In the genomic region with DNA sequence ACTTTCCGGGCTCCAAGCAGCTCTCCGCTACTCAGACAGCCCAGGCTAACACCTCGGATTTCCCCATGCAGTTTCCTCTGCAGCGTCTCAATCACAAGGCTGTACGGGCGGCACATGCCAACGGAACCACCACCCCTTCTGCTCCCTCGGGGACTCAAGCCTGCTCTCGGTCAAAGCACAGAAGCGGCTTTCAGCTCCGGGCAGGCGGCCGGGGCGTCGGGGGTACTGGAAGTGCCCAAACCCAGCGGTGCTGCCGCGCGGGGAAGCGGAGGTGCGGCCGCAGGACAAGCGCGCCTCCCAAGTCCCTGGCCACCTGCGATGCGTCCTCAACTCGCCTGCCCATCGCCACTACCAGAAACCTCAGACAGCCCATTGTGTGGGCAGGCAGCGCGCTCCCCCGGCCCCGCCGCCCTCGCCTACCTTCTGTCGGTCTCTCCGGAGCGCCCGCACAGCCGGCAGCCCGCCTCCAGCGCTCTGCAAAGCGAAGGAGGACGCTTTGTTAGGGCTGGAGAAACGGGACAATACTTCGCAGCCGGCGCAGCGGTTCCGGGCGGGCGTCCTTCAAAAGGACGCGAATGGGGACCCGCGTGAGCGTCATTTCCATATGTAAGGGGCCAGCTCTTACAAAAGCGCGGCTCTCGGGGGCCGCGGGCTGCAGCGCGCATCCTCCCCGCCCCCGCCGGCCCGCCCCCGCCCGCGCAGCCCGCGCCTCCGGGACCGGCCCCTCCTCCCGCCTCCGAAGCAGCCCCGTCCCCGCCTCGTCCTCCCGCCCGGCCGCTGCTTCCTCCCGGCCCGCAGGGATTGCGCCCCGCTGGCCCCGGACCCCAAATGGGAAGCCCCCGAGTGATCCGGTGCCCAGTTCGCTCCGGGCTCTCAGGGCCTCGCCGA, we compare ENCODE assay signal across 8 cellular contexts. TPM values are rescaled to one million over a fixed set of nuclear protein-coding genes. Genes with fewer than 3 reads are reported as not detected.
DNase-seq lines count a peak whose midpoint lies in the region; ATAC-seq and TF ChIP-seq lines count a peak whose summit lies in the region.

No MANE protein-coding gene starts in this region.

- no peaks in the 10 kb centered on the region for H3K36me3 Mint-ChIP-seq in chondrocyte (ENCODE audit: low read depth)

- H3K27ac Mint-ChIP-seq in chondrocyte (ENCODE audit: unreplicated experiment): peak overlapping the region; percentile 90

- H3K9me3 Mint-ChIP-seq in chondrocyte (ENCODE audit: low read depth): no peaks in the 10 kb centered on the region

- ATAC-seq in HG02678 (IDR thresholded peaks at IDR 0.05; ENCODE audit: unreplicated experiment) (peak; percentile 44), left lobe of liver (peak; percentile 59)

- no peak for TF ChIP-seq CTCF in GM13976 (IDR thresholded peaks at IDR 0.05; ENCODE audit: borderline replicate concordance, control extremely low read depth, extremely low read depth, insufficient read depth, missing control alignments)
- TF ChIP-seq CTCF in chondrocyte (IDR thresholded peaks at IDR 0.05): peak; percentile 11

- H3K27me3 Mint-ChIP-seq in chondrocyte (ENCODE audit: low read depth): peaks cover 1% of the 10 kb centered on the region

- peak; percentile 79 for DNase-seq in GM13976 (ENCODE audit: low spot score)
- peak; percentile 24 for DNase-seq in NCI-H128 (lab: John Stamatoyannopoulos, UW; ENCODE audit: unreplicated experiment)
- peak; percentile 63 for DNase-seq in activated CD4-positive, CD25-positive, alpha-beta regulatory T cell treated with anti-CD3 and anti-CD28 coated beads, Interleukin-2, amount 50 U/mL, for 72 hours
- DNase-seq in chondrocyte (ENCODE audit: low spot score): no peak
- peak; percentile 60 for DNase-seq in left lobe of liver (ENCODE audit: low spot score)
- DNase-seq in stimulated activated CD4-positive, alpha-beta T cell treated with anti-CD3 and anti-CD28 coated beads, Interleukin-2, amount 100 ng/mL, for 4 hours (ENCODE audit: low read depth): peak; percentile 58
- DNase-seq in HPDE6-E6E7 (ENCODE audit: extremely low spot score): no peak

- peak overlapping the region; percentile 92 for H3K4me3 Mint-ChIP-seq in chondrocyte (ENCODE audit: unreplicated experiment)

- in situ Hi-C loops in GM13976 (cut with MboI; ENCODE audit: low sequenced_read_pairs, unreplicated experiment): no loop called here

- peaks cover 31% of the 10 kb centered on the region for H3K4me1 Mint-ChIP-seq in chondrocyte (ENCODE audit: low read depth)

RNA-seq across cellular contexts. Expression of a gene that starts 0.7 kb away (rescaled TPM):
- 43.5 to 46.9 TPM (median 45.0 TPM) in 3 replicates for total RNA-seq in chondrocyte
- 5.5 TPM for total RNA-seq in left lobe of liver

RNA-seq across cellular contexts. Expression of a gene that starts 41.6 kb away (rescaled TPM):
- total RNA-seq in chondrocyte: not detected in 3 replicates
- not detected for total RNA-seq in left lobe of liver

Comparison
In these comparisons a context has a peak if more than half of its experiments do, and no peak if none do; other contexts are left out.
1. DNase-seq: peak in GM13976 (single experiment), NCI-H128 (single experiment), activated CD4-positive, CD25-positive, alpha-beta regulatory T cell treated with anti-CD3 and anti-CD28 coated beads, Interleukin-2, amount 50 U/mL, for 72 hours (single experiment), left lobe of liver (single experiment) and stimulated activated CD4-positive, alpha-beta T cell treated with anti-CD3 and anti-CD28 coated beads, Interleukin-2, amount 100 ng/mL, for 4 hours (single experiment); none in chondrocyte (single experiment) and HPDE6-E6E7 (single experiment).